Comparison of ENCODE assay signal across 8 cellular contexts in genomic region chr19:38388310-38389100, GRCh38. TPM values are rescaled to one million over a fixed set of nuclear protein-coding genes. Genes with fewer than 3 reads are reported as not detected.
DNase-seq lines count a peak whose midpoint lies in the region; ATAC-seq, FAIRE-seq and TF ChIP-seq lines count a peak whose summit lies in the region.

TSS of gene SPRED3 (plus strand) at chr19:38388697. CDS start at chr19:38390303, 1,606 bp downstream.

- peaks cover 18% of the 10 kb centered on the region for H3K79me2 ChIP-seq in endothelial cell of umbilical vein (ENCODE audit: control insufficient read depth, insufficient read depth, low read length)

- peaks cover 16% of the 10 kb centered on the region for H3K4me1 ChIP-seq in endothelial cell of umbilical vein (ENCODE audit: control insufficient read depth, extremely low read depth, insufficient read depth, low read length)
- peaks cover 11 to 16% of the 10 kb centered on the region in 2 donors for H3K4me1 ChIP-seq in mucosa of rectum (ENCODE audit: control insufficient read depth in 2 of 2, insufficient read depth in 2 of 2, low read length in 2 of 2)

- H2AFZ ChIP-seq in endothelial cell of umbilical vein (ENCODE audit: low read depth, low read length) = peak within 1 kb of the TSS; percentile 79

- BruUV-seq in endothelial cell of umbilical vein (replicated peaks; lab: Mats Ljungman, UMichigan) = TSS peak; percentile 42

- ATAC-seq in GM21381 (IDR thresholded peaks at IDR 0.05; ENCODE audit: unreplicated experiment) = no peak

- dilution Hi-C loops in endothelial cell of umbilical vein (cut with MboI; ENCODE audit: extremely low pct_ligation_motif_present, low sequenced_read_pairs) = no loop called here

- peak within 1 kb of the TSS; percentile 91 for H3K4me3 ChIP-seq in BJ (ENCODE audit: low read depth, low read length)
- H3K4me3 ChIP-seq in endothelial cell of umbilical vein (replicated peaks in 1 of 3; ENCODE audit: insufficient read depth in 1 of 3, low read depth in 1 of 3, low read length in 3 of 3) = peak within 1 kb of the TSS; percentile 78 to 96 (median 91)
- peak within 1 kb of the TSS; percentile 31 to 60 for H3K4me3 ChIP-seq in mucosa of rectum (ENCODE audit: low read length in 2 of 2)

- CTCF ChIA-PET in BJ (lab: Yijun Ruan, JAX) = interaction anchor here (0.7 to 3.6 kb wide), 7 partner anchors 12 to 154 kb away, joined by 3 to 20 read pairs (median 8); partner anchors contain the start of genes FAM98C and PSMD8
- CTCF ChIA-PET in HEK293T (lab: Yijun Ruan, JAX) = interaction anchor here (0.6 to 1.5 kb wide), 5 partner anchors 14 to 484 kb away, joined by 3 to 8 read pairs (median 4); partner anchors contain the start of gene FAM98C
- CTCF ChIA-PET in endothelial cell of umbilical vein (lab: Charles Lee) = interaction anchor here (0.8 to 4.7 kb wide), 10 partner anchors 14 to 486 kb away, joined by 3 to 65 read pairs (median 5); partner anchors contain the start of genes FAM98C and PSMD8

- FAIRE-seq in endothelial cell of umbilical vein (lab: Jason Lieb, UNC) = no peak

- no peaks in the 10 kb centered on the region for H3K9me3 ChIP-seq in endothelial cell of umbilical vein (replicated peaks; ENCODE audit: control insufficient read depth, insufficient read depth, low read length)
- no peaks in the 10 kb centered on the region for H3K9me3 ChIP-seq in mucosa of rectum (ENCODE audit: control insufficient read depth in 2 of 2, low read length in 2 of 2)

- intact Hi-C loops in endothelial cell of umbilical vein (cut with micrococcal nuclease) = loop anchor here (1.0 to 5.0 kb wide), 5 partner anchors 14 to 156 kb away; partner anchors contain the start of genes FAM98C and PSMD8

- peak within 1 kb of the TSS; percentile 84 for H3K27ac ChIP-seq in endothelial cell of umbilical vein (ENCODE audit: insufficient read depth, low read depth, low read length)
- no peak within 1 kb of the TSS for H3K27ac ChIP-seq in mucosa of rectum (ENCODE audit: low read depth in 2 of 2, low read length in 2 of 2)

- no peaks in the 10 kb centered on the region for H3K9me1 ChIP-seq in endothelial cell of umbilical vein (replicated peaks; ENCODE audit: control insufficient read depth, extremely low read depth, insufficient read depth, low read length)

- H3K9ac ChIP-seq in endothelial cell of umbilical vein (replicated peaks; ENCODE audit: extremely low read depth, insufficient read depth, low read length) = peak within 1 kb of the TSS; percentile 91
- H3K9ac ChIP-seq in mucosa of rectum (ENCODE audit: low read depth in 1 of 2, low read length in 2 of 2) = no peak within 1 kb of the TSS

- H3K36me3 ChIP-seq in BJ (ENCODE audit: control insufficient read depth, insufficient read depth, low read length) (peaks cover 23% of the 10 kb centered on the region), endothelial cell of umbilical vein (ENCODE audit: control insufficient read depth in 2 of 2, extremely low read depth in 1 of 2, insufficient read depth in 2 of 2, low read length in 2 of 2) (peaks cover 0 to under 1% of the 10 kb centered on the region in 2 experiments), mucosa of rectum (ENCODE audit: control insufficient read depth in 2 of 2, insufficient read depth in 2 of 2, low read length in 2 of 2) (peaks cover 3 to 8% of the 10 kb centered on the region in 2 donors)

- no peaks in the 10 kb centered on the region for H4K20me1 ChIP-seq in endothelial cell of umbilical vein (replicated peaks; ENCODE audit: control insufficient read depth, extremely low read depth, insufficient read depth, low read length)

- no peak for TF ChIP-seq CTCF in BJ (IDR thresholded peaks at IDR 0.05; ENCODE audit: insufficient read depth, low read depth, low read length)
- no peak for TF ChIP-seq CTCF in endothelial cell of umbilical vein (IDR thresholded peaks at IDR 0.05; ENCODE audit: extremely low read depth in 1 of 2, insufficient read depth in 1 of 2, low read depth in 1 of 2, low read length in 2 of 2)

- peak within 1 kb of the TSS; percentile 87 for H3K4me2 ChIP-seq in endothelial cell of umbilical vein (ENCODE audit: insufficient read depth, low read length)

- TF ChIP-seq POLR2A in endothelial cell of umbilical vein (IDR thresholded peaks at IDR 0.05; ENCODE audit: low read depth, low read length) = no peak

- DNase-seq in BJ (ENCODE audit: low read depth) (no peak), HEK293T (ENCODE audit: extremely low spot score) (peak; percentile 48), SHP77 treated with DMSO at 0.1 percent for 48 hours (lab: John Stamatoyannopoulos, UW) (peak; percentile 63), endothelial cell of umbilical vein (ENCODE audit: low read depth, low spot score) (no peak), retina (no peak), NOMO-1 treated with DMSO at 0.1 percent for 48 hours (lab: John Stamatoyannopoulos, UW; ENCODE audit: unreplicated experiment) (no peak)

- H3K27me3 ChIP-seq in BJ (ENCODE audit: control insufficient read depth, insufficient read depth, low read length) (no peaks in the 10 kb centered on the region), endothelial cell of umbilical vein (ENCODE audit: control insufficient read depth in 2 of 2, insufficient read depth in 2 of 2, low read length in 2 of 2) (no peaks in the 10 kb centered on the region), mucosa of rectum (ENCODE audit: control insufficient read depth in 2 of 2, insufficient read depth in 2 of 2, low read length in 2 of 2) (peaks cover 6% of the 10 kb centered on the region in 2 donors)

- POLR2A ChIA-PET in BJ (lab: Charles Lee) = interaction anchor here (0.7 to 1.3 kb wide), 5 partner anchors 12 to 903 kb away, joined by 3 to 18 read pairs (median 4); partner anchors contain the start of genes FAM98C and PSMD8
- POLR2A ChIA-PET in HEK293T (lab: Yijun Ruan, JAX) = interaction anchor here (0.7 to 2.2 kb wide), 4 partner anchors 13 to 230 kb away, joined by 3 to 23 read pairs (median 11); partner anchors contain the start of genes EIF3K, FAM98C and PSMD8
- POLR2A ChIA-PET in endothelial cell of umbilical vein (lab: Charles Lee) = interaction anchor here (1.9 to 3.6 kb wide), 3 partner anchors 13 to 14 kb away, joined by 8 to 39 read pairs (median 11); partner anchors contain the start of genes FAM98C and PSMD8

TF ChIP-seq in HEK293T, 16 proteins besides CTCF, POLR2A, EP300 and RAD21:
- TF ChIP-seq HDGF (IDR thresholded peaks at IDR 0.05; ENCODE audit: borderline replicate concordance) = no peak
- TF ChIP-seq ELF4 (IDR thresholded peaks at IDR 0.05) = no peak
- no peak for TF ChIP-seq BHLHE40 (IDR thresholded peaks at IDR 0.05; ENCODE audit: borderline replicate concordance)
- no peak for TF ChIP-seq TARDBP (IDR thresholded peaks at IDR 0.05)
- no peak for TF ChIP-seq FOXA1 (IDR thresholded peaks at IDR 0.05)
- peak; percentile 24; the same call in 1 of the 2 replicates for TF ChIP-seq FOXM1 (IDR thresholded peaks at IDR 0.05; ENCODE audit: borderline replicate concordance)
TF ChIP-seq in HEK293T: peak in this region for 1.

TF ChIP-seq in endothelial cell of umbilical vein, 7 proteins besides CTCF, POLR2A, EP300 and RAD21:
- TF ChIP-seq GATA2 (IDR thresholded peaks at IDR 0.05; ENCODE audit: insufficient read depth, insufficient read length, low read depth, low read length) = no peak

RNA-seq across cellular contexts. Expression of gene SPRED3, which starts in this region (rescaled TPM):
- 4.2 and 5.9 TPM in 2 replicates for polyA plus RNA-seq in BJ (2011; rRNA removed)
- 4.2 and 6.9 TPM in 2 replicates for polyA minus RNA-seq in BJ (2011; rRNA and poly(A)+ RNA removed)
- total RNA-seq in endothelial cell of umbilical vein = 13.5 and 15.7 TPM in 2 replicates
- polyA plus RNA-seq in endothelial cell of umbilical vein = 5.7 and 7.0 TPM in 2 replicates
- 5.0 and 6.1 TPM in 2 replicates for polyA plus RNA-seq in endothelial cell of umbilical vein (2011; cell fraction: cytosol; rRNA removed)
- 20.2 and 21.0 TPM in 2 replicates for polyA plus RNA-seq in endothelial cell of umbilical vein (2011; cell fraction: nucleus; rRNA removed)
- polyA plus RNA-seq in endothelial cell of umbilical vein (2012) = 13.2 and 15.7 TPM in 2 replicates
- polyA minus RNA-seq in endothelial cell of umbilical vein = 5.6 and 7.1 TPM in 2 replicates
- 0.20 TPM for polyA minus RNA-seq in endothelial cell of umbilical vein (2011; cell fraction: cytosol; rRNA and poly(A)+ RNA removed)
- 11.7 and 12.0 TPM in 2 replicates for polyA minus RNA-seq in endothelial cell of umbilical vein (2011; cell fraction: nucleus; rRNA and poly(A)+ RNA removed)

Comparison
In these comparisons a context has a peak if more than half of its experiments do, and no peak if none do; other contexts are left out.
1. DNase-seq: peak in HEK293T (single experiment) and SHP77 treated with DMSO at 0.1 percent for 48 hours (single experiment); none in BJ (single experiment), endothelial cell of umbilical vein (single experiment), retina (single experiment) and NOMO-1 treated with DMSO at 0.1 percent for 48 hours (single experiment).
2. Peak in every context shown above with its lines, with median percentiles within 50 percentile points of each other: H3K4me3 ChIP-seq.